Comparison of ENCODE assay signal across 8 cellular contexts in genomic region chr13:101916108-101916757, GRCh38.
DNase-seq lines count a peak whose midpoint lies in the region; ATAC-seq and TF ChIP-seq lines count a peak whose summit lies in the region.

No MANE protein-coding gene starts in this region.

- H3K4me1 Mint-ChIP-seq in activated CD4-positive, alpha-beta T cell treated with anti-CD3 and anti-CD28 coated beads for 36 hours, result no peaks in the 10 kb centered on the region

- H3K4me1 ChIP-seq in iPS-18a (ENCODE audit: control insufficient read depth, low read depth, low read length), result peaks cover 16% of the 10 kb centered on the region
- H3K4me1 ChIP-seq in upper lobe of left lung, result peaks cover 7 to 15% (median 14%) of the 10 kb centered on the region in 4 donors

- no peak overlapping the region for H3K9ac ChIP-seq in iPS-18a (ENCODE audit: low read length)

- no peak overlapping the region for H3K27ac Mint-ChIP-seq in activated CD4-positive, alpha-beta T cell treated with anti-CD3 and anti-CD28 coated beads for 36 hours

- POLR2A ChIA-PET in activated CD4-positive, alpha-beta T cell treated with anti-CD3 and anti-CD28 coated beads for 36 hours (lab: Charles Lee), result no interaction called here

- CTCF ChIA-PET in activated CD4-positive, alpha-beta T cell treated with anti-CD3 and anti-CD28 coated beads for 36 hours (lab: Charles Lee), result no interaction called here

- no peak for TF ChIP-seq POLR2A in upper lobe of left lung (IDR thresholded peaks at IDR 0.05)

- no peak for ATAC-seq in activated CD4-positive, alpha-beta T cell treated with anti-CD3 and anti-CD28 coated beads for 36 hours
- ATAC-seq in upper lobe of left lung (ENCODE audit: low FRiP score in 2 of 2), result peak; percentile 26 to 47
- no peak for ATAC-seq in HG03108 (IDR thresholded peaks at IDR 0.05; ENCODE audit: unreplicated experiment)
- ATAC-seq in HG02571 (IDR thresholded peaks at IDR 0.05; ENCODE audit: unreplicated experiment), result no peak

- intact Hi-C loops in activated CD4-positive, alpha-beta T cell treated with anti-CD3 and anti-CD28 coated beads for 36 hours (cut with DNase I, micrococcal nuclease), result loop anchor here in 1 of 2 experiments (10.0 kb wide), 1 partner anchor 401 kb away; no protein-coding TSS in a partner anchor

- DNase-seq in activated CD4-positive, alpha-beta T cell treated with anti-CD3 and anti-CD28 coated beads for 36 hours, result peak; percentile 32
- no peak for DNase-seq in activated CD4-positive, alpha-beta T cell treated with anti-CD3 and anti-CD28 coated beads for 4 hours
- DNase-seq in astrocyte of the cerebellum (ENCODE audit: low read depth) (no peak), upper lobe of left lung (peak in 1 of 2 donors; percentile 64), MV-4-11 (lab: John Stamatoyannopoulos, UW) (no peak)

- H3K9me3 Mint-ChIP-seq in activated CD4-positive, alpha-beta T cell treated with anti-CD3 and anti-CD28 coated beads for 36 hours (ENCODE audit: low read depth), result no peaks in the 10 kb centered on the region

- TF ChIP-seq CTCF in astrocyte of the cerebellum (IDR thresholded peaks at IDR 0.05; ENCODE audit: low read depth, low read length, missing control alignments) (peak; percentile 37), upper lobe of left lung (IDR thresholded peaks at IDR 0.05) (peak in 1 of 6 experiments; percentile 17)

- H3K27me3 ChIP-seq in iPS-18a (ENCODE audit: control insufficient read depth, insufficient read depth, low read length) (peaks cover 74% of the 10 kb centered on the region), upper lobe of left lung (peaks cover 0 to 22% (median 11%) of the 10 kb centered on the region in 4 donors)

- no peaks in the 10 kb centered on the region for H3K36me3 ChIP-seq in iPS-18a (ENCODE audit: control insufficient read depth, low read depth, low read length)
- H3K36me3 ChIP-seq in upper lobe of left lung, result no peaks in the 10 kb centered on the region

- no peak overlapping the region for H3K4me3 Mint-ChIP-seq in activated CD4-positive, alpha-beta T cell treated with anti-CD3 and anti-CD28 coated beads for 36 hours

- peak overlapping the region; percentile 37 for H3K4me3 ChIP-seq in astrocyte of the cerebellum (ENCODE audit: low read depth, low read length)
- H3K4me3 ChIP-seq in iPS-18a (ENCODE audit: low read length), result peak overlapping the region; percentile 55
- peak overlapping the region in 3 of 4 donors; percentile 15 to 38 (median 28) for H3K4me3 ChIP-seq in upper lobe of left lung

- peaks cover 42% of the 10 kb centered on the region for H3K27me3 Mint-ChIP-seq in activated CD4-positive, alpha-beta T cell treated with anti-CD3 and anti-CD28 coated beads for 36 hours

- H3K9me3 ChIP-seq in iPS-18a (ENCODE audit: control insufficient read depth, low read depth, low read length) (no peaks in the 10 kb centered on the region), upper lobe of left lung (no peaks in the 10 kb centered on the region)

- no peak for TF ChIP-seq EP300 in upper lobe of left lung (IDR thresholded peaks at IDR 0.05)

- in situ Hi-C loops in astrocyte of the cerebellum (cut with HindIII; ENCODE audit: low sequenced_read_pairs), result loop anchor here (10.0 kb wide), 1 partner anchor 771 kb away; no protein-coding TSS in a partner anchor

- 2% methylated on average over 46 of the region's 61 CpGs; no CpG with 5 or more reads in 1 of the 2 donors for WGBS in upper lobe of left lung, 2 donors

- H3K27ac ChIP-seq in iPS-18a (ENCODE audit: low read length) (no peak overlapping the region), upper lobe of left lung (no peak overlapping the region)

- H3K36me3 Mint-ChIP-seq in activated CD4-positive, alpha-beta T cell treated with anti-CD3 and anti-CD28 coated beads for 36 hours (ENCODE audit: low read depth), result no peaks in the 10 kb centered on the region

Comparison
In these comparisons a context has a peak if more than half of its experiments do, and no peak if none do; other contexts are left out.
1. ATAC-seq: peak in upper lobe of left lung (2 of 2); none in activated CD4-positive, alpha-beta T cell treated with anti-CD3 and anti-CD28 coated beads for 36 hours (single experiment), HG03108 (single experiment) and HG02571 (single experiment).
2. Peak in every context shown above with its lines, with median percentiles within 50 percentile points of each other: H3K4me3 ChIP-seq.